In genomic region chr9:76835571-76836283, GRCh38 we compare ENCODE assay signal across 10 cellular contexts.
DNase-seq lines count a peak whose midpoint lies in the region; ATAC-seq and TF ChIP-seq lines count a peak whose summit lies in the region.
"Had no signal": no experiment of that assay in that cellular context is flagged by ENCODE, and none has a peak within 500 bp of the region (broad histone marks: within the 10 kb centered on the region; RNA-seq: fewer than 3 reads in every experiment).

No MANE protein-coding gene starts in this region.

- CTCF ChIA-PET in activated CD4-positive, alpha-beta memory T cell treated with anti-CD3 and anti-CD28 coated beads for 36 hours (lab: Charles Lee), result no interaction called here

- no peak overlapping the region for H2AFZ ChIP-seq in GM23338

- H3K79me2 ChIP-seq in GM23338 (replicated peaks; ENCODE audit: insufficient read depth), result no peaks in the 10 kb centered on the region

- TF ChIP-seq EP300 in sigmoid colon (IDR thresholded peaks at IDR 0.05), result peak; percentile 69 to 93 (median 80)

- H3K4me1 Mint-ChIP-seq in GM23338 (peaks cover 17% of the 10 kb centered on the region), CD14-positive monocyte (no peaks in the 10 kb centered on the region)
- H3K4me1 Mint-ChIP-seq in activated CD4-positive, alpha-beta memory T cell treated with anti-CD3 and anti-CD28 coated beads for 36 hours (ENCODE audit: low read depth), result no peaks in the 10 kb centered on the region

- TF ChIP-seq CTCF in GM23338 (conservative IDR thresholded peaks at IDR 0.05; ENCODE audit: low read depth in 2 of 2) (no peak), VCaP (conservative IDR thresholded peaks at IDR 0.05) (no peak), foreskin keratinocyte (conservative IDR thresholded peaks at IDR 0.05) (no peak), sigmoid colon (IDR thresholded peaks at IDR 0.05) (no peak), CD14-positive monocyte (IDR thresholded peaks at IDR 0.05) (no peak)

- H3K27me3 Mint-ChIP-seq in GM23338 (ENCODE audit: insufficient read depth, low read depth, poor library complexity), result peaks cover 4% of the 10 kb centered on the region
- peaks cover 3 to 5% (median 4%) of the 10 kb centered on the region in 3 donors for H3K27me3 Mint-ChIP-seq in CD14-positive monocyte (ENCODE audit: low read depth in 3 of 3)
- H3K27me3 Mint-ChIP-seq in activated CD4-positive, alpha-beta memory T cell treated with anti-CD3 and anti-CD28 coated beads for 36 hours, result peaks cover 2% of the 10 kb centered on the region

- DNase-seq in GM23338 (ENCODE audit: low spot score), result no peak
- peak in 1 of 2 donors; percentile 26 for DNase-seq in foreskin keratinocyte
- peak; percentile 79 for DNase-seq in sigmoid colon
- no peak for DNase-seq in CD14-positive monocyte (ENCODE audit: low spot score)
- no peak for DNase-seq in COR-L47 (lab: John Stamatoyannopoulos, UW)
- no peak for DNase-seq in activated CD4-positive, alpha-beta memory T cell treated with anti-CD3 and anti-CD28 coated beads for 36 hours
- DNase-seq in iPS-NIHi11 (ENCODE audit: low spot score), result no peak
- DNase-seq: stimulated activated CD4-positive, alpha-beta T cell treated with anti-CD3 and anti-CD28 coated beads, Interleukin-2, amount 100 ng/mL, for 48 hours; T-helper 2 cell had no signal

- H3K9me3 Mint-ChIP-seq in GM23338 (no peaks in the 10 kb centered on the region), CD14-positive monocyte (peaks cover 0 to 3% (median 2%) of the 10 kb centered on the region in 7 donors)
- H3K9me3 Mint-ChIP-seq in activated CD4-positive, alpha-beta memory T cell treated with anti-CD3 and anti-CD28 coated beads for 36 hours, result no peaks in the 10 kb centered on the region

- H3K4me3 Mint-ChIP-seq in GM23338 (no peak overlapping the region), CD14-positive monocyte (no peak overlapping the region)
- no peak overlapping the region for H3K4me3 Mint-ChIP-seq in activated CD4-positive, alpha-beta memory T cell treated with anti-CD3 and anti-CD28 coated beads for 36 hours

- H3K9me3 ChIP-seq in sigmoid colon, result no peaks in the 10 kb centered on the region

- H3K27ac ChIP-seq in GM23338 (ENCODE audit: low read depth) (peak overlapping the region; percentile 48), VCaP (peak overlapping the region; percentile 83), foreskin keratinocyte (no peak overlapping the region), sigmoid colon (peak overlapping the region; percentile 86 to 94 (median 88))

- H3K36me3 ChIP-seq in GM23338 (ENCODE audit: insufficient read depth) (no peaks in the 10 kb centered on the region), sigmoid colon (no peaks in the 10 kb centered on the region)

- no peak overlapping the region; the same call in none of the 2 replicates for H3K4me2 ChIP-seq in GM23338

- ATAC-seq in GM23338 (no peak), foreskin keratinocyte (peak; percentile 37)

- POLR2A ChIA-PET in activated CD4-positive, alpha-beta memory T cell treated with anti-CD3 and anti-CD28 coated beads for 36 hours (lab: Charles Lee), result no interaction called here

- H3K27me3 ChIP-seq in GM23338 (ENCODE audit: insufficient read depth) (no peaks in the 10 kb centered on the region), foreskin keratinocyte (no peaks in the 10 kb centered on the region), sigmoid colon (no peaks in the 10 kb centered on the region)

- H3F3A ChIP-seq in GM23338 (replicated peaks; ENCODE audit: low read depth), result no peaks in the 10 kb centered on the region

- H3K4me3 ChIP-seq in GM23338, result no peak overlapping the region
- H3K4me3 ChIP-seq in sigmoid colon, result peak overlapping the region in 3 of 4 donors; percentile 12 to 25 (median 16)

- H3K27ac Mint-ChIP-seq in GM23338, result peak overlapping the region; percentile 41
- no peak overlapping the region for H3K27ac Mint-ChIP-seq in CD14-positive monocyte
- no peak overlapping the region for H3K27ac Mint-ChIP-seq in activated CD4-positive, alpha-beta memory T cell treated with anti-CD3 and anti-CD28 coated beads for 36 hours

- peaks cover 15% of the 10 kb centered on the region for H3K4me1 ChIP-seq in GM23338 (ENCODE audit: insufficient read depth)
- H3K4me1 ChIP-seq in foreskin keratinocyte, result no peaks in the 10 kb centered on the region
- H3K4me1 ChIP-seq in sigmoid colon, result peaks cover 0 to 68% (median 43%) of the 10 kb centered on the region in 4 donors

- no peaks in the 10 kb centered on the region for H4K20me1 ChIP-seq in GM23338 (replicated peaks; ENCODE audit: insufficient read depth)

- intact Hi-C loops in sigmoid colon (cut with DNase I) (loop anchor here (2.0 to 5.0 kb wide), 2 partner anchors 37 to 57 kb away; no protein-coding TSS in a partner anchor), CD14-positive monocyte (cut with micrococcal nuclease) (no loop called here)
- intact Hi-C loops in activated CD4-positive, alpha-beta memory T cell treated with anti-CD3 and anti-CD28 coated beads for 36 hours (cut with micrococcal nuclease), result no loop called here

- H3K9me2 ChIP-seq in GM23338 (ENCODE audit: insufficient read depth), result no peaks in the 10 kb centered on the region

- TF ChIP-seq POLR2A in sigmoid colon (IDR thresholded peaks at IDR 0.05), result peak in 1 of 2 donors; percentile 61

- 66 to 80% methylated on average over 7 of the region's 7 CpGs for WGBS in sigmoid colon, 2 donors

- H3K36me3 Mint-ChIP-seq in GM23338 (ENCODE audit: low read depth) (no peaks in the 10 kb centered on the region), CD14-positive monocyte (no peaks in the 10 kb centered on the region)
- H3K36me3 Mint-ChIP-seq in activated CD4-positive, alpha-beta memory T cell treated with anti-CD3 and anti-CD28 coated beads for 36 hours, result no peaks in the 10 kb centered on the region

TF ChIP-seq in GM23338, 12 proteins besides CTCF, POLR2A, EP300 and RAD21 (continues in another document):
- TF ChIP-seq POLR2AphosphoS5 (IDR thresholded peaks at IDR 0.05; ENCODE audit: low read depth) (no peak), ZNF462 (CRISPR knock-in tag; IDR thresholded peaks at IDR 0.05) (no peak)
